8 cellular contexts compared by ENCODE assay signal in the genomic region with DNA sequence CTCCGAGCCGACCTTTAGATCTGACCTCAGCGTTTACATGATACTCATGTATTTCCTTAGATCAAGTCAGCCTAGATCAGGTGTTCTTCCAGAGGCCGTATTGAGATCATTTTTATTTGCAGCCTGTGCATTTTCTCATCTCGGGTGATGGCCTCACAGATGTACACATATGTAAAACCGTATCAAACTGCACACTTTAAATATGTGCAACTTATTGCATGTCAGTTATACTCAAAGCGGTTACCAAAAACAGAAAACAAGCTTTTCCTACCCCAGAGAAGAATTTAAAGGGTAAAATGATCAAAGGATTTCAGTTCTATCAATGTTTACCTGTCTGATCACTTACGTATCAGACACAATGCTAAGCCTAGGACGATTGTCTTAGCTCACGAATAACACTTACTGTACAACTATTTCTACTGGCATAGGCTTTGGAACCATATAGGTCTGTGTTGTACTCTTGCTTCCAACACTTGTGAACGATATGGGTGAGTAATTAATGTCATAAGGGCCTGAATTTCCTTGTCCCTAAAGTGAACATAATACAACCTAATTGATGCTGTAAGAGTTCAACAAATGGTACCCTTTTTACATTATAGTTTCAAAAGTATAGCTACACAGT. TPM values are rescaled to one million over a fixed set of nuclear protein-coding genes. Genes with fewer than 3 reads are reported as not detected.
A peak's percentile ranks its signal among the peaks of the same experiment; 100 is the strongest.
DNase-seq lines count a peak whose midpoint lies in the region; ATAC-seq and TF ChIP-seq lines count a peak whose summit lies in the region.

No MANE protein-coding gene starts in this region.

- H3K4me3 ChIP-seq in SJSA1 (peak overlapping the region; percentile 70), fibroblast of mammary gland (ENCODE audit: control insufficient read depth, low read depth, low read length) (peak overlapping the region; percentile 100), sigmoid colon (peak overlapping the region; percentile 82 to 88 (median 88))

- in situ Hi-C loops in KBM-7 (cut with MboI; ENCODE audit: low pct_unique_long_range_greater_than_20kb, low sequenced_read_pairs), result loop anchor here (25.0 kb wide), 1 partner anchor 281 kb away; no protein-coding TSS in a partner anchor

- H3K4me1 Mint-ChIP-seq in activated T-cell treated with anti-CD3 and anti-CD28 coated beads, Interleukin-2, amount 50 U/mL, for 4 hours (ENCODE audit: low read depth), result peaks cover 40% of the 10 kb centered on the region

- no peaks in the 10 kb centered on the region for H3K27me3 Mint-ChIP-seq in activated T-cell treated with anti-CD3 and anti-CD28 coated beads, Interleukin-2, amount 50 U/mL, for 4 hours (ENCODE audit: low read depth)

- H3K36me3 Mint-ChIP-seq in activated T-cell treated with anti-CD3 and anti-CD28 coated beads, Interleukin-2, amount 50 U/mL, for 4 hours (ENCODE audit: insufficient read depth), result peaks cover 31% of the 10 kb centered on the region

- no peaks in the 10 kb centered on the region for H3K27me3 ChIP-seq in SJSA1 (replicated peaks)
- H3K27me3 ChIP-seq in sigmoid colon, result no peaks in the 10 kb centered on the region

- DNase-seq in activated T-cell treated with anti-CD3 and anti-CD28 coated beads, Interleukin-2, amount 50 U/mL, for 4 hours, result no peak
- no peak for DNase-seq in activated T-cell treated with anti-CD3 and anti-CD28 coated beads, Interleukin-2, amount 50 U/mL, for 1 hour
- DNase-seq in SJSA1 (ENCODE audit: low read depth in 1 of 2, low spot score in 2 of 2), result peak in 1 of 2 experiments; percentile 11
- no peak for DNase-seq in fibroblast of mammary gland (ENCODE audit: low read depth)
- DNase-seq in sigmoid colon, result no peak
- no peak for DNase-seq in KBM-7
- DNase-seq in glomerular visceral epithelial cell (ENCODE audit: extremely low spot score), result no peak
- no peak for DNase-seq in NCI-H1105 (lab: John Stamatoyannopoulos, UW)

- H3K9me3 Mint-ChIP-seq in activated T-cell treated with anti-CD3 and anti-CD28 coated beads, Interleukin-2, amount 50 U/mL, for 4 hours, result no peaks in the 10 kb centered on the region

- H3K36me3 ChIP-seq in SJSA1 (peaks cover 47% of the 10 kb centered on the region), sigmoid colon (peaks cover 0 to 25% (median 0%) of the 10 kb centered on the region in 4 donors)

- H3K4me3 Mint-ChIP-seq in activated T-cell treated with anti-CD3 and anti-CD28 coated beads, Interleukin-2, amount 50 U/mL, for 4 hours, result peak overlapping the region; percentile 98

- 2 to 7% methylated on average over 11 of the region's 11 CpGs for WGBS in sigmoid colon, 2 donors

- TF ChIP-seq POLR2A in sigmoid colon (IDR thresholded peaks at IDR 0.05), result no peak

- no peak for TF ChIP-seq CTCF in fibroblast of mammary gland (conservative IDR thresholded peaks at IDR 0.05; ENCODE audit: control insufficient read depth, insufficient read depth, low read depth, low read length)
- no peak for TF ChIP-seq CTCF in sigmoid colon (IDR thresholded peaks at IDR 0.05)

- intact Hi-C loops in sigmoid colon (cut with DNase I), result loop anchor here (2.0 kb wide), 1 partner anchor 38 kb away; a partner anchor contains a TSS

- H3K4me1 ChIP-seq in SJSA1 (replicated peaks), result peaks cover 24% of the 10 kb centered on the region
- H3K4me1 ChIP-seq in sigmoid colon, result peaks cover 0 to 25% (median 15%) of the 10 kb centered on the region in 4 donors

- ATAC-seq in activated T-cell treated with anti-CD3 and anti-CD28 coated beads, Interleukin-2, amount 50 U/mL, for 4 hours, result peak in 1 of 2 donors; percentile 65

- no peak for TF ChIP-seq EP300 in sigmoid colon (IDR thresholded peaks at IDR 0.05)

- H3K9me3 ChIP-seq in SJSA1 (replicated peaks) (no peaks in the 10 kb centered on the region), sigmoid colon (no peaks in the 10 kb centered on the region)

- H3K27ac ChIP-seq in SJSA1, result peak overlapping the region; percentile 78
- H3K27ac ChIP-seq in sigmoid colon, result peak overlapping the region; percentile 41 to 73 (median 68)

RNA-seq across cellular contexts. Expression of a gene that starts 0.6 kb away (rescaled TPM):
- total RNA-seq in activated T-cell treated with anti-CD3 and anti-CD28 coated beads, Interleukin-2, amount 50 U/mL, for 4 hours, result 10 to 100 TPM; 40.3 to 46.4 (median 43.7) TPM
- 22.0 and 31.2 TPM in 2 replicates for total RNA-seq in SJSA1 (2014; rRNA removed; shearing (Covaris generic))
- 10 to 100 TPM in 1 of 4 donors, 1 to 10 TPM in 3; 5.0 to 10.3 (median 6.7) TPM for total RNA-seq in sigmoid colon
- polyA plus RNA-seq in sigmoid colon, result 10 to 100 TPM; 27.2 to 30.6 (median 27.5) TPM

RNA-seq across cellular contexts. Expression of a gene that starts 38.6 kb away (rescaled TPM):
- total RNA-seq in activated T-cell treated with anti-CD3 and anti-CD28 coated beads, Interleukin-2, amount 50 U/mL, for 4 hours, result 10 to 100 TPM; 69.9 to 86.1 (median 78.2) TPM
- total RNA-seq in SJSA1 (2014; rRNA removed; shearing (Covaris generic)), result 162 and 206 TPM in 2 replicates
- 100 to 1,000 TPM; 142 to 200 (median 160) TPM for total RNA-seq in sigmoid colon
- 100 to 1,000 TPM in 1 of 3 donors, 10 to 100 TPM in 2; 77.2 to 169 (median 78.7) TPM for polyA plus RNA-seq in sigmoid colon

RNA-seq across cellular contexts. Expression of a gene that starts 57.8 kb away (rescaled TPM):
- under 1 TPM; 0.13 to 0.22 (median 0.18) TPM for total RNA-seq in activated T-cell treated with anti-CD3 and anti-CD28 coated beads, Interleukin-2, amount 50 U/mL, for 4 hours
- not detected in 2 replicates for total RNA-seq in SJSA1 (2014; rRNA removed; shearing (Covaris generic))
- total RNA-seq in sigmoid colon, result 10 to 100 TPM in 3 of 4 donors, 1 to 10 TPM in 1; 9.4 to 17.1 (median 15.5) TPM
- polyA plus RNA-seq in sigmoid colon, result 1 to 10 TPM; 1.4 to 4.4 (median 1.8) TPM

Comparison
In these comparisons a context has a peak if more than half of its experiments do, and no peak if none do; other contexts are left out.
1. RNA of a gene that starts 57.8 kb away (total RNA-seq): 9.4 to 17.1 TPM in sigmoid colon; 0.13 to 0.22 TPM in activated T-cell treated with anti-CD3 and anti-CD28 coated beads, Interleukin-2, amount 50 U/mL, for 4 hours and not detected in SJSA1; every median in the first group is over 4 times any median in the second.
2. Peak in every context shown above with its lines, with median percentiles within 50 percentile points of each other: H3K4me3 ChIP-seq.